Comparison of ENCODE assay signal across 1 cellular context in genomic region chr17:17839792-17840707, GRCh38.
TF ChIP-seq lines count a peak whose summit lies in the region.

No MANE protein-coding gene starts in this region.

TF ChIP-seq in GM12878, 131 proteins besides CTCF, POLR2A, EP300 and RAD21 (continued from another document):
- TF ChIP-seq, protein P1, sequence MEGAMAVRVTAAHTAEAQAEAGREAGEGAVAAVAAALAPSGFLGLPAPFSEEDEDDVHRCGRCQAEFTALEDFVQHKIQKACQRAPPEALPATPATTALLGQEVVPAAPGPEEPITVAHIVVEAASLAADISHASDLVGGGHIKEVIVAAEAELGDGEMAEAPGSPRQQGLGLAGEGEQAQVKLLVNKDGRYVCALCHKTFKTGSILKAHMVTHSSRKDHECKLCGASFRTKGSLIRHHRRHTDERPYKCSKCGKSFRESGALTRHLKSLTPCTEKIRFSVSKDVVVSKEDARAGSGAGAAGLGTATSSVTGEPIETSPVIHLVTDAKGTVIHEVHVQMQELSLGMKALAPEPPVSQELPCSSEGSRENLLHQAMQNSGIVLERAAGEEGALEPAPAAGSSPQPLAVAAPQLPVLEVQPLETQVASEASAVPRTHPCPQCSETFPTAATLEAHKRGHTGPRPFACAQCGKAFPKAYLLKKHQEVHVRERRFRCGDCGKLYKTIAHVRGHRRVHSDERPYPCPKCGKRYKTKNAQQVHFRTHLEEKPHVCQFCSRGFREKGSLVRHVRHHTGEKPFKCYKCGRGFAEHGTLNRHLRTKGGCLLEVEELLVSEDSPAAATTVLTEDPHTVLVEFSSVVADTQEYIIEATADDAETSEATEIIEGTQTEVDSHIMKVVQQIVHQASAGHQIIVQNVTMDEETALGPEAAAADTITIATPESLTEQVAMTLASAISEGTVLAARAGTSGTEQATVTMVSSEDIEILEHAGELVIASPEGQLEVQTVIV (IDR thresholded peaks at IDR 0.05; ENCODE audit: borderline replicate concordance, partially characterized antibody) = peak; percentile 84
- TF ChIP-seq FOXK2 (IDR thresholded peaks at IDR 0.05) (no peak), ZBED1 (IDR thresholded peaks at IDR 0.05; ENCODE audit: borderline replicate concordance) (no peak), PKNOX1 (IDR thresholded peaks at IDR 0.05) (no peak), MTA3 (IDR thresholded peaks at IDR 0.05; ENCODE audit: borderline replicate concordance, low read length) (no peak), SREBF2 (IDR thresholded peaks at IDR 0.05; ENCODE audit: low read length) (peak; percentile 82), E2F8 (IDR thresholded peaks at IDR 0.05; ENCODE audit: low read depth, partially characterized antibody) (no peak), CREB1 (IDR thresholded peaks at IDR 0.05; ENCODE audit: low read depth) (peak; percentile 83), IRF3 (IDR thresholded peaks at IDR 0.05) (peak; percentile 48; the same call in 1 of the 2 replicates), HDAC2 (IDR thresholded peaks at IDR 0.05) (0 out of 2 replicates have a peak, but pooled peaks have one; percentile 52), JUND (IDR thresholded peaks at IDR 0.05; ENCODE audit: low read depth, low read length) (no peak), POLR2AphosphoS5 (IDR thresholded peaks at IDR 0.05; ENCODE audit: low read length) (peak; percentile 58), MYB (IDR thresholded peaks at IDR 0.05; ENCODE audit: borderline replicate concordance, low read depth, low read length) (no peak), TCF7 (IDR thresholded peaks at IDR 0.05; ENCODE audit: borderline replicate concordance) (no peak), IRF4 (IDR thresholded peaks at IDR 0.05; ENCODE audit: low read depth, low read length) (no peak), MTA2 (IDR thresholded peaks at IDR 0.05; ENCODE audit: low read depth) (no peak), ZNF24 (IDR thresholded peaks at IDR 0.05) (0 out of 2 replicates have a peak, but pooled peaks have one; percentile 42), SP1 (IDR thresholded peaks at IDR 0.05; ENCODE audit: low read depth, low read length) (peak; percentile 68), KAT2A (conservative IDR thresholded peaks at IDR 0.05; ENCODE audit: control insufficient read depth, low read depth, low read length) (no peak), ZNF217 (IDR thresholded peaks at IDR 0.05) (peak; percentile 96), EED (IDR thresholded peaks at IDR 0.05; ENCODE audit: low read depth) (no peak), FOS (IDR thresholded peaks at IDR 0.05; ENCODE audit: borderline replicate concordance, extremely low read depth, insufficient read length) (no peak), BRCA1 (IDR thresholded peaks at IDR 0.05; ENCODE audit: low read depth, low read length) (no peak), CHD1 (IDR thresholded peaks at IDR 0.05; ENCODE audit: low read depth, low read length) (no peak), CHD4 (IDR thresholded peaks at IDR 0.05) (no peak), MLLT1 (IDR thresholded peaks at IDR 0.05) (no peak), BACH1 (IDR thresholded peaks at IDR 0.05; ENCODE audit: borderline replicate concordance) (peak; percentile 83; the same call in 1 of the 2 replicates), CBX3 (IDR thresholded peaks at IDR 0.05; ENCODE audit: borderline replicate concordance, low read depth) (no peak), EGR1 (IDR thresholded peaks at IDR 0.05; ENCODE audit: borderline replicate concordance in 1 of 2, low read depth in 2 of 2, low read length in 2 of 2) (peak in 1 of 2 experiments; percentile 78; a peak in 2 of 3 replicates), ZBTB4 (CRISPR knock-in tag; IDR thresholded peaks at IDR 0.05) (no peak), ZNF207 (IDR thresholded peaks at IDR 0.05; ENCODE audit: borderline replicate concordance) (peak; percentile 35; the same call in 1 of the 2 replicates), TBL1XR1 (IDR thresholded peaks at IDR 0.05; ENCODE audit: low read depth, low read length) (no peak), JUNB (IDR thresholded peaks at IDR 0.05) (no peak), IKZF2 (IDR thresholded peaks at IDR 0.05) (peak; percentile 74 to 76; a peak in 3 of 4 replicates), SIX5 (IDR thresholded peaks at IDR 0.05; ENCODE audit: low read depth, low read length, severe bottlenecking) (no peak)
- TF ChIP-seq, protein P2, sequence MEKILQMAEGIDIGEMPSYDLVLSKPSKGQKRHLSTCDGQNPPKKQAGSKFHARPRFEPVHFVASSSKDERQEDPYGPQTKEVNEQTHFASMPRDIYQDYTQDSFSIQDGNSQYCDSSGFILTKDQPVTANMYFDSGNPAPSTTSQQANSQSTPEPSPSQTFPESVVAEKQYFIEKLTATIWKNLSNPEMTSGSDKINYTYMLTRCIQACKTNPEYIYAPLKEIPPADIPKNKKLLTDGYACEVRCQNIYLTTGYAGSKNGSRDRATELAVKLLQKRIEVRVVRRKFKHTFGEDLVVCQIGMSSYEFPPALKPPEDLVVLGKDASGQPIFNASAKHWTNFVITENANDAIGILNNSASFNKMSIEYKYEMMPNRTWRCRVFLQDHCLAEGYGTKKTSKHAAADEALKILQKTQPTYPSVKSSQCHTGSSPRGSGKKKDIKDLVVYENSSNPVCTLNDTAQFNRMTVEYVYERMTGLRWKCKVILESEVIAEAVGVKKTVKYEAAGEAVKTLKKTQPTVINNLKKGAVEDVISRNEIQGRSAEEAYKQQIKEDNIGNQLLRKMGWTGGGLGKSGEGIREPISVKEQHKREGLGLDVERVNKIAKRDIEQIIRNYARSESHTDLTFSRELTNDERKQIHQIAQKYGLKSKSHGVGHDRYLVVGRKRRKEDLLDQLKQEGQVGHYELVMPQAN (conservative IDR thresholded peaks at IDR 0.05) = peak; percentile 73
- TF ChIP-seq, protein P3, sequence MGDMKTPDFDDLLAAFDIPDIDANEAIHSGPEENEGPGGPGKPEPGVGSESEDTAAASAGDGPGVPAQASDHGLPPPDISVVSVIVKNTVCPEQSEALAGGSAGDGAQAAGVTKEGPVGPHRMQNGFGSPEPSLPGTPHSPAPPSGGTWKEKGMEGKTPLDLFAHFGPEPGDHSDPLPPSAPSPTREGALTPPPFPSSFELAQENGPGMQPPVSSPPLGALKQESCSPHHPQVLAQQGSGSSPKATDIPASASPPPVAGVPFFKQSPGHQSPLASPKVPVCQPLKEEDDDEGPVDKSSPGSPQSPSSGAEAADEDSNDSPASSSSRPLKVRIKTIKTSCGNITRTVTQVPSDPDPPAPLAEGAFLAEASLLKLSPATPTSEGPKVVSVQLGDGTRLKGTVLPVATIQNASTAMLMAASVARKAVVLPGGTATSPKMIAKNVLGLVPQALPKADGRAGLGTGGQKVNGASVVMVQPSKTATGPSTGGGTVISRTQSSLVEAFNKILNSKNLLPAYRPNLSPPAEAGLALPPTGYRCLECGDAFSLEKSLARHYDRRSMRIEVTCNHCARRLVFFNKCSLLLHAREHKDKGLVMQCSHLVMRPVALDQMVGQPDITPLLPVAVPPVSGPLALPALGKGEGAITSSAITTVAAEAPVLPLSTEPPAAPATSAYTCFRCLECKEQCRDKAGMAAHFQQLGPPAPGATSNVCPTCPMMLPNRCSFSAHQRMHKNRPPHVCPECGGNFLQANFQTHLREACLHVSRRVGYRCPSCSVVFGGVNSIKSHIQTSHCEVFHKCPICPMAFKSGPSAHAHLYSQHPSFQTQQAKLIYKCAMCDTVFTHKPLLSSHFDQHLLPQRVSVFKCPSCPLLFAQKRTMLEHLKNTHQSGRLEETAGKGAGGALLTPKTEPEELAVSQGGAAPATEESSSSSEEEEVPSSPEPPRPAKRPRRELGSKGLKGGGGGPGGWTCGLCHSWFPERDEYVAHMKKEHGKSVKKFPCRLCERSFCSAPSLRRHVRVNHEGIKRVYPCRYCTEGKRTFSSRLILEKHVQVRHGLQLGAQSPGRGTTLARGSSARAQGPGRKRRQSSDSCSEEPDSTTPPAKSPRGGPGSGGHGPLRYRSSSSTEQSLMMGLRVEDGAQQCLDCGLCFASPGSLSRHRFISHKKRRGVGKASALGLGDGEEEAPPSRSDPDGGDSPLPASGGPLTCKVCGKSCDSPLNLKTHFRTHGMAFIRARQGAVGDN (IDR thresholded peaks at IDR 0.05) = peak; percentile 92
- TF ChIP-seq, protein P4, sequence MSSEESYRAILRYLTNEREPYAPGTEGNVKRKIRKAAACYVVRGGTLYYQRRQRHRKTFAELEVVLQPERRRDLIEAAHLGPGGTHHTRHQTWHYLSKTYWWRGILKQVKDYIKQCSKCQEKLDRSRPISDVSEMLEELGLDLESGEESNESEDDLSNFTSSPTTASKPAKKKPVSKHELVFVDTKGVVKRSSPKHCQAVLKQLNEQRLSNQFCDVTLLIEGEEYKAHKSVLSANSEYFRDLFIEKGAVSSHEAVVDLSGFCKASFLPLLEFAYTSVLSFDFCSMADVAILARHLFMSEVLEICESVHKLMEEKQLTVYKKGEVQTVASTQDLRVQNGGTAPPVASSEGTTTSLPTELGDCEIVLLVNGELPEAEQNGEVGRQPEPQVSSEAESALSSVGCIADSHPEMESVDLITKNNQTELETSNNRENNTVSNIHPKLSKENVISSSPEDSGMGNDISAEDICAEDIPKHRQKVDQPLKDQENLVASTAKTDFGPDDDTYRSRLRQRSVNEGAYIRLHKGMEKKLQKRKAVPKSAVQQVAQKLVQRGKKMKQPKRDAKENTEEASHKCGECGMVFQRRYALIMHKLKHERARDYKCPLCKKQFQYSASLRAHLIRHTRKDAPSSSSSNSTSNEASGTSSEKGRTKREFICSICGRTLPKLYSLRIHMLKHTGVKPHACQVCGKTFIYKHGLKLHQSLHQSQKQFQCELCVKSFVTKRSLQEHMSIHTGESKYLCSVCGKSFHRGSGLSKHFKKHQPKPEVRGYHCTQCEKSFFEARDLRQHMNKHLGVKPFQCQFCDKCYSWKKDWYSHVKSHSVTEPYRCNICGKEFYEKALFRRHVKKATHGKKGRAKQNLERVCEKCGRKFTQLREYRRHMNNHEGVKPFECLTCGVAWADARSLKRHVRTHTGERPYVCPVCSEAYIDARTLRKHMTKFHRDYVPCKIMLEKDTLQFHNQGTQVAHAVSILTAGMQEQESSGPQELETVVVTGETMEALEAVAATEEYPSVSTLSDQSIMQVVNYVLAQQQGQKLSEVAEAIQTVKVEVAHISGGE (CRISPR knock-in tag; IDR thresholded peaks at IDR 0.05) = no peak
